ENCODE assay signal across 8 cellular contexts in genomic region chr18:22933958-22934423, GRCh38. TPM values are rescaled to one million over a fixed set of nuclear protein-coding genes. Genes with fewer than 3 reads are reported as not detected.
A peak's percentile ranks its signal among the peaks of the same experiment; 100 is the strongest.
DNase-seq lines count a peak whose midpoint lies in the region; ATAC-seq and TF ChIP-seq lines count a peak whose summit lies in the region.

No MANE protein-coding gene starts in this region.

- H3K4me1 Mint-ChIP-seq in CD4-positive, CD25-positive, alpha-beta regulatory T cell, result peaks cover 6 to 28% (median 16%) of the 10 kb centered on the region in 4 donors
- peaks cover 11% of the 10 kb centered on the region for H3K4me1 Mint-ChIP-seq in central memory CD8-positive, alpha-beta T cell
- peaks cover 12 to 17% of the 10 kb centered on the region in 2 donors for H3K4me1 Mint-ChIP-seq in natural killer cell treated with Interleukin-12 subunit alpha and Interleukin-12 subunit beta and Interleukin-15 and Interleukin-18, amount 100 ng/mL, for 72 hours (ENCODE audit: low read depth in 2 of 2)

- no peak for TF ChIP-seq CTCF in LNCaP clone FGC (IDR thresholded peaks at IDR 0.05; ENCODE audit: control insufficient read depth, extremely low read depth, insufficient read depth)

- H3K27ac ChIP-seq in CD4-positive, CD25-positive, alpha-beta regulatory T cell (ENCODE audit: insufficient read depth, low read length, poor library complexity, severe bottlenecking), result peak overlapping the region; percentile 95

- peak overlapping the region; percentile 89 to 93 (median 90) for H3K4me3 Mint-ChIP-seq in CD4-positive, CD25-positive, alpha-beta regulatory T cell
- peak overlapping the region; percentile 84 for H3K4me3 Mint-ChIP-seq in central memory CD8-positive, alpha-beta T cell
- H3K4me3 Mint-ChIP-seq in natural killer cell treated with Interleukin-12 subunit alpha and Interleukin-12 subunit beta and Interleukin-15 and Interleukin-18, amount 100 ng/mL, for 72 hours, result peak overlapping the region; percentile 94

- peak; percentile 38 to 52 for ATAC-seq in CD4-positive, CD25-positive, alpha-beta regulatory T cell (ENCODE audit: low read depth in 2 of 2)
- ATAC-seq in GM21367 (IDR thresholded peaks at IDR 0.05; ENCODE audit: unreplicated experiment) (peak; percentile 17), GM19463 (IDR thresholded peaks at IDR 0.05; ENCODE audit: unreplicated experiment) (no peak)
- peak; percentile 30 for ATAC-seq in central memory CD8-positive, alpha-beta T cell (replicated peaks; ENCODE audit: extremely low read depth, poor library complexity, severe bottlenecking)
- ATAC-seq in natural killer cell treated with Interleukin-12 subunit alpha and Interleukin-12 subunit beta and Interleukin-15 and Interleukin-18, amount 100 ng/mL, for 72 hours, result no peak

- peak overlapping the region; percentile 43 to 69 (median 44) for H3K27ac Mint-ChIP-seq in CD4-positive, CD25-positive, alpha-beta regulatory T cell
- H3K27ac Mint-ChIP-seq in central memory CD8-positive, alpha-beta T cell (ENCODE audit: low read depth), result peak overlapping the region; percentile 69
- peak overlapping the region; percentile 83 to 89 for H3K27ac Mint-ChIP-seq in natural killer cell treated with Interleukin-12 subunit alpha and Interleukin-12 subunit beta and Interleukin-15 and Interleukin-18, amount 100 ng/mL, for 72 hours

- peaks cover 0 to 2% (median 0%) of the 10 kb centered on the region in 7 donors for H3K9me3 Mint-ChIP-seq in CD4-positive, CD25-positive, alpha-beta regulatory T cell
- no peaks in the 10 kb centered on the region for H3K9me3 Mint-ChIP-seq in central memory CD8-positive, alpha-beta T cell
- H3K9me3 Mint-ChIP-seq in natural killer cell treated with Interleukin-12 subunit alpha and Interleukin-12 subunit beta and Interleukin-15 and Interleukin-18, amount 100 ng/mL, for 72 hours, result no peaks in the 10 kb centered on the region

- H3K9me3 ChIP-seq in CD4-positive, CD25-positive, alpha-beta regulatory T cell (ENCODE audit: control insufficient read depth in 2 of 2, low read length in 2 of 2), result no peaks in the 10 kb centered on the region

- no peaks in the 10 kb centered on the region for H3K36me3 ChIP-seq in CD4-positive, CD25-positive, alpha-beta regulatory T cell (ENCODE audit: control insufficient read depth, insufficient read depth, low read length)

- H3K4me1 ChIP-seq in CD4-positive, CD25-positive, alpha-beta regulatory T cell (ENCODE audit: control insufficient read depth, insufficient read depth, low read length, poor library complexity, severe bottlenecking), result peaks cover 18% of the 10 kb centered on the region

- H3K4me3 ChIP-seq in CD4-positive, CD25-positive, alpha-beta regulatory T cell (ENCODE audit: low read depth, low read length), result peak overlapping the region; percentile 90
- H3K4me3 ChIP-seq in LNCaP clone FGC (ENCODE audit: low read depth, low read length), result peak overlapping the region; percentile 92

- H3K27me3 Mint-ChIP-seq in CD4-positive, CD25-positive, alpha-beta regulatory T cell, result no peaks in the 10 kb centered on the region
- no peaks in the 10 kb centered on the region for H3K27me3 Mint-ChIP-seq in central memory CD8-positive, alpha-beta T cell
- peaks cover 0 to 3% of the 10 kb centered on the region in 2 donors for H3K27me3 Mint-ChIP-seq in natural killer cell treated with Interleukin-12 subunit alpha and Interleukin-12 subunit beta and Interleukin-15 and Interleukin-18, amount 100 ng/mL, for 72 hours

- H3K36me3 Mint-ChIP-seq in CD4-positive, CD25-positive, alpha-beta regulatory T cell, result no peaks in the 10 kb centered on the region
- peaks cover 6% of the 10 kb centered on the region for H3K36me3 Mint-ChIP-seq in central memory CD8-positive, alpha-beta T cell (ENCODE audit: insufficient read depth)
- no peaks in the 10 kb centered on the region for H3K36me3 Mint-ChIP-seq in natural killer cell treated with Interleukin-12 subunit alpha and Interleukin-12 subunit beta and Interleukin-15 and Interleukin-18, amount 100 ng/mL, for 72 hours

- DNase-seq in CD4-positive, CD25-positive, alpha-beta regulatory T cell, result no peak
- DNase-seq in LNCaP clone FGC (ENCODE audit: low read depth), result no peak
- DNase-seq in central memory CD8-positive, alpha-beta T cell (ENCODE audit: low spot score in 2 of 2), result no peak
- DNase-seq in natural killer cell treated with Interleukin-12 subunit alpha and Interleukin-12 subunit beta and Interleukin-15 and Interleukin-18, amount 100 ng/mL, for 72 hours (ENCODE audit: low spot score), result no peak
- no peak for DNase-seq in middle frontal gyrus (ENCODE audit: extremely low spot score, low spot score)
- DNase-seq in activated CD4-positive, alpha-beta T cell treated with anti-CD3 and anti-CD28 coated beads, Interleukin-2, amount 50 U/mL, for 4 hours, result no peak

- H3K27me3 ChIP-seq in CD4-positive, CD25-positive, alpha-beta regulatory T cell (ENCODE audit: control insufficient read depth, insufficient read depth, low read length), result no peaks in the 10 kb centered on the region

RNA-seq across cellular contexts. Expression of gene RBBP8, which starts 0.9 kb away (rescaled TPM):
- 8.6 TPM for total RNA-seq in CD4-positive, CD25-positive, alpha-beta regulatory T cell
- 1 to 10 TPM; 3.1 to 8.6 (median 4.5) TPM for polyA plus RNA-seq in CD4-positive, CD25-positive, alpha-beta regulatory T cell
- total RNA-seq in natural killer cell treated with Interleukin-12 subunit alpha and Interleukin-12 subunit beta and Interleukin-15 and Interleukin-18, amount 100 ng/mL, for 72 hours, result 10 to 100 TPM; 32.2 to 73.9 TPM

Comparison
In these comparisons a context has a peak if more than half of its experiments do, and no peak if none do; other contexts are left out.
1. ATAC-seq: peak in CD4-positive, CD25-positive, alpha-beta regulatory T cell (2 of 2), GM21367 (single experiment) and central memory CD8-positive, alpha-beta T cell (single experiment); none in natural killer cell treated with Interleukin-12 subunit alpha and Interleukin-12 subunit beta and Interleukin-15 and Interleukin-18, amount 100 ng/mL, for 72 hours (0 of 2) and GM19463 (single experiment).
2. Peak in every context shown above with its lines, with median percentiles within 50 percentile points of each other: H3K27ac Mint-ChIP-seq and H3K4me3 Mint-ChIP-seq.